Comparison of ENCODE assay signal across 18 cellular contexts in genomic region chr3:13538520-13539284, GRCh38. TPM values are rescaled to one million over a fixed set of nuclear protein-coding genes. Genes with fewer than 3 reads are reported as not detected.
A peak's percentile ranks its signal among the peaks of the same experiment; 100 is the strongest.
DNase-seq lines count a peak whose midpoint lies in the region; ATAC-seq and TF ChIP-seq lines count a peak whose summit lies in the region.
"Had no signal": no experiment of that assay in that cellular context is flagged by ENCODE, and none has a peak within 500 bp of the region (broad histone marks: within the 10 kb centered on the region; RNA-seq: fewer than 3 reads in every experiment).

No MANE protein-coding gene starts in this region.

- peaks cover 12% of the 10 kb centered on the region for H3K4me1 Mint-ChIP-seq in endodermal cell
- H3K4me1 Mint-ChIP-seq in osteocyte (ENCODE audit: unreplicated experiment): peaks cover 90% of the 10 kb centered on the region
- peaks cover 6% of the 10 kb centered on the region for H3K4me1 Mint-ChIP-seq in activated T-helper 2 cell treated with anti-CD3 and anti-CD28 coated beads, Interferon-gamma antibody, Interleukin-2, Interleukin-4, amounts not matched to agents 10 μg/mL and 5 μg/mL and 100 μg/mL, durations not matched to agents 14 hours and 24 hours and 36 hours (ENCODE audit: low read depth)

- H3K4me3 ChIP-seq in AG04450 (ENCODE audit: low read depth, low read length): no peak overlapping the region
- H3K4me3 ChIP-seq in MG63: no peak overlapping the region
- no peak overlapping the region for H3K4me3 ChIP-seq in endodermal cell (ENCODE audit: low read length)
- H3K4me3 ChIP-seq: cardiac muscle cell had no signal

- no peaks in the 10 kb centered on the region for H3K4me1 ChIP-seq in endodermal cell (ENCODE audit: control insufficient read depth, insufficient read depth, low read length)

- no peak overlapping the region for H3K9ac ChIP-seq in endodermal cell (ENCODE audit: extremely low read depth, low read length, poor library complexity, severe bottlenecking)

- H3K36me3 ChIP-seq in MG63 (no peaks in the 10 kb centered on the region), endodermal cell (ENCODE audit: control insufficient read depth, insufficient read depth, low read length) (no peaks in the 10 kb centered on the region)
- H3K36me3 ChIP-seq: cardiac muscle cell had no signal

- DNase-seq in AG04450 (ENCODE audit: low read depth, low spot score) (no peak), MG63 (peak; percentile 43), endodermal cell (no peak), osteocyte (ENCODE audit: extremely low spot score, unreplicated experiment) (no peak), SIG-M5 (lab: John Stamatoyannopoulos, UW) (no peak), activated gamma-delta T cell (lab: John Stamatoyannopoulos, UW) (no peak)
- DNase-seq in activated T-helper 2 cell treated with anti-CD3 and anti-CD28 coated beads, Interferon-gamma antibody, Interleukin-2, Interleukin-4, amounts not matched to agents 10 μg/mL and 5 μg/mL and 100 μg/mL, durations not matched to agents 14 hours and 24 hours and 36 hours (ENCODE audit: low spot score): no peak
- DNase-seq: activated CD4-positive, alpha-beta T cell treated with anti-CD3 and anti-CD28 coated beads for 1 hour; activated CD8-positive, alpha-beta memory T cell treated with anti-CD3 and anti-CD28 coated beads, Interleukin-2, amount 50 U/mL, for 4 hours; activated naive CD4-positive, alpha-beta T cell treated with anti-CD3 and anti-CD28 coated beads for 36 hours; NCI-H1105 treated with DMSO at 0.1 percent for 48 hours; NCI-H82; RPMI8226; stimulated activated naive CD8-positive, alpha-beta T cell treated with anti-CD3 and anti-CD28 coated beads, Interleukin-15, Interleukin-2, amounts not matched to agents 100 U/mL and 50 U/mL, for 24 hours; T-helper 2 cell had no signal

- intact Hi-C loops in activated T-helper 2 cell treated with anti-CD3 and anti-CD28 coated beads, Interferon-gamma antibody, Interleukin-2, Interleukin-4, amounts not matched to agents 10 μg/mL and 5 μg/mL and 100 μg/mL, durations not matched to agents 14 hours and 24 hours and 36 hours (cut with micrococcal nuclease): no loop called here

- H3K27me3 ChIP-seq in AG04450 (ENCODE audit: control insufficient read depth, insufficient read depth, low read length) (no peaks in the 10 kb centered on the region), MG63 (no peaks in the 10 kb centered on the region), endodermal cell (ENCODE audit: control insufficient read depth, insufficient read depth, low read length, poor library complexity, severe bottlenecking) (no peaks in the 10 kb centered on the region)
- H3K27me3 ChIP-seq: cardiac muscle cell had no signal

- peak overlapping the region; percentile 61 for H3K27ac ChIP-seq in AG04450 (ENCODE audit: low read depth, low read length)
- H3K27ac ChIP-seq in endodermal cell (ENCODE audit: low read depth, low read length): no peak overlapping the region
- H3K27ac ChIP-seq: cardiac muscle cell, HL-60 had no signal

- H3K27ac Mint-ChIP-seq in endodermal cell: peak overlapping the region; percentile 72
- peak overlapping the region; percentile 97 for H3K27ac Mint-ChIP-seq in osteocyte (ENCODE audit: unreplicated experiment)
- H3K27ac Mint-ChIP-seq in activated T-helper 2 cell treated with anti-CD3 and anti-CD28 coated beads, Interferon-gamma antibody, Interleukin-2, Interleukin-4, amounts not matched to agents 10 μg/mL and 5 μg/mL and 100 μg/mL, durations not matched to agents 14 hours and 24 hours and 36 hours: no peak overlapping the region
- H3K27ac Mint-ChIP-seq: activated naive CD4-positive, alpha-beta T cell treated with anti-CD3 and anti-CD28 coated beads for 36 hours had no signal

- peaks cover 3% of the 10 kb centered on the region for H3K9me3 Mint-ChIP-seq in endodermal cell
- no peaks in the 10 kb centered on the region for H3K9me3 Mint-ChIP-seq in osteocyte (ENCODE audit: unreplicated experiment)
- H3K9me3 Mint-ChIP-seq in activated T-helper 2 cell treated with anti-CD3 and anti-CD28 coated beads, Interferon-gamma antibody, Interleukin-2, Interleukin-4, amounts not matched to agents 10 μg/mL and 5 μg/mL and 100 μg/mL, durations not matched to agents 14 hours and 24 hours and 36 hours: peaks cover 3% of the 10 kb centered on the region

- H3K4me3 Mint-ChIP-seq in endodermal cell (no peak overlapping the region), osteocyte (ENCODE audit: unreplicated experiment) (no peak overlapping the region)
- no peak overlapping the region for H3K4me3 Mint-ChIP-seq in activated T-helper 2 cell treated with anti-CD3 and anti-CD28 coated beads, Interferon-gamma antibody, Interleukin-2, Interleukin-4, amounts not matched to agents 10 μg/mL and 5 μg/mL and 100 μg/mL, durations not matched to agents 14 hours and 24 hours and 36 hours (ENCODE audit: low read depth)
- H3K4me3 Mint-ChIP-seq: activated naive CD4-positive, alpha-beta T cell treated with anti-CD3 and anti-CD28 coated beads for 36 hours had no signal

- CTCF ChIA-PET in AG04450 (lab: Charles Lee): interaction anchor here (0.9 to 2.1 kb wide), 7 partner anchors 9 to 111 kb away, joined by 3 to 9 read pairs (median 3); no protein-coding TSS in a partner anchor

- peaks cover 7% of the 10 kb centered on the region for H3K27me3 Mint-ChIP-seq in endodermal cell (ENCODE audit: insufficient read depth)
- no peaks in the 10 kb centered on the region for H3K27me3 Mint-ChIP-seq in osteocyte (ENCODE audit: unreplicated experiment)
- H3K27me3 Mint-ChIP-seq in activated T-helper 2 cell treated with anti-CD3 and anti-CD28 coated beads, Interferon-gamma antibody, Interleukin-2, Interleukin-4, amounts not matched to agents 10 μg/mL and 5 μg/mL and 100 μg/mL, durations not matched to agents 14 hours and 24 hours and 36 hours (ENCODE audit: low read depth): peaks cover 8% of the 10 kb centered on the region

- H3K9me3 ChIP-seq in AG04450 (ENCODE audit: control insufficient read depth, insufficient read depth, low read length) (peaks cover 25% of the 10 kb centered on the region), MG63 (0 out of 2 replicates have a peak, but pooled peaks cover 2% of the 10 kb centered on the region), endodermal cell (ENCODE audit: control insufficient read depth, low read length) (peaks cover 5% of the 10 kb centered on the region)

- no peak for TF ChIP-seq CTCF in AG04450 (IDR thresholded peaks at IDR 0.05; ENCODE audit: low read depth, low read length)
- TF ChIP-seq CTCF in endodermal cell (conservative IDR thresholded peaks at IDR 0.05): peak; percentile 35
- TF ChIP-seq CTCF in osteocyte (IDR thresholded peaks at IDR 0.05): no peak

- H3K36me3 Mint-ChIP-seq in endodermal cell (ENCODE audit: low read depth) (no peaks in the 10 kb centered on the region), osteocyte (ENCODE audit: unreplicated experiment) (peaks cover 3% of the 10 kb centered on the region)
- H3K36me3 Mint-ChIP-seq in activated T-helper 2 cell treated with anti-CD3 and anti-CD28 coated beads, Interferon-gamma antibody, Interleukin-2, Interleukin-4, amounts not matched to agents 10 μg/mL and 5 μg/mL and 100 μg/mL, durations not matched to agents 14 hours and 24 hours and 36 hours (ENCODE audit: low read depth): no peaks in the 10 kb centered on the region

- WGBS in endodermal cell (ENCODE audit: insufficient coverage in 1 of 2, insufficient read length in 1 of 2), 2 experiments: 83 to 86% methylated on average over 8 of the region's 9 CpGs

- ATAC-seq in GM18498 (IDR thresholded peaks at IDR 0.05; ENCODE audit: unreplicated experiment): no peak
- ATAC-seq: stimulated activated naive CD8-positive, alpha-beta T cell treated with anti-CD3 and anti-CD28 coated beads, Interleukin-15, Interleukin-2, amounts not matched to agents 100 U/mL and 50 U/mL, for 24 hours had no signal

- POLR2A ChIA-PET in AG04450 (lab: Yijun Ruan, JAX): interaction anchor here (0.5 kb wide), 1 partner anchor 1547 kb away, joined by 3 read pairs; no protein-coding TSS in a partner anchor

RNA-seq across cellular contexts. Expression of gene FBLN2, which starts 10.2 kb away (rescaled TPM):
- polyA plus RNA-seq in AG04450 (2011; rRNA removed): 15.5 and 23.9 TPM in 2 replicates
- 8.4 and 10.4 TPM in 2 replicates for polyA minus RNA-seq in AG04450 (2011; rRNA and poly(A)+ RNA removed)
- total RNA-seq in MG63 (2014; rRNA removed; shearing (Covaris generic); ENCODE audit: low replicate concordance): 33.6 and 59.9 TPM in 2 replicates
- total RNA-seq in endodermal cell (100 to 1,000 TPM in 1 of 2 donors, 10 to 100 TPM in 1; 86.1 to 136 TPM), osteocyte (215 and 251 TPM in 2 replicates)
- polyA plus RNA-seq in endodermal cell (2013, experiment 1 of 2): 68.2 TPM
- 78.4 TPM for polyA plus RNA-seq in endodermal cell (2013, experiment 2 of 2)
- not detected in 2 replicates for total RNA-seq in activated T-helper 2 cell treated with anti-CD3 and anti-CD28 coated beads, Interferon-gamma antibody, Interleukin-2, Interleukin-4, amounts not matched to agents 10 μg/mL and 5 μg/mL and 100 μg/mL, durations not matched to agents 14 hours and 24 hours and 36 hours
- total RNA-seq: activated naive CD4-positive, alpha-beta T cell treated with anti-CD3 and anti-CD28 coated beads for 36 hours had no signal

RNA-seq across cellular contexts. Expression of gene HDAC11, which starts 58.6 kb away (rescaled TPM):
- 7.1 and 7.5 TPM in 2 replicates for polyA plus RNA-seq in AG04450 (2011; rRNA removed)
- 10.5 and 13.6 TPM in 2 replicates for polyA minus RNA-seq in AG04450 (2011; rRNA and poly(A)+ RNA removed)
- total RNA-seq in MG63 (2014; rRNA removed; shearing (Covaris generic); ENCODE audit: low replicate concordance): 13.4 and 40.4 TPM in 2 replicates
- total RNA-seq in endodermal cell: 10 to 100 TPM; 17.0 to 17.1 TPM
- 14.4 TPM for polyA plus RNA-seq in endodermal cell (2013, experiment 1 of 2)
- 16.7 TPM for polyA plus RNA-seq in endodermal cell (2013, experiment 2 of 2)
- total RNA-seq in osteocyte: 11.9 and 13.7 TPM in 2 replicates
- 1.7 and 2.6 TPM in 2 replicates for total RNA-seq in activated T-helper 2 cell treated with anti-CD3 and anti-CD28 coated beads, Interferon-gamma antibody, Interleukin-2, Interleukin-4, amounts not matched to agents 10 μg/mL and 5 μg/mL and 100 μg/mL, durations not matched to agents 14 hours and 24 hours and 36 hours

Comparison
In these comparisons a context has a peak if more than half of its experiments do, and no peak if none do; other contexts are left out.
1. RNA of gene FBLN2, which starts 10.2 kb away (total RNA-seq): 215 to 251 TPM in osteocyte, 86.1 to 136 TPM in endodermal cell and 33.6 to 59.9 TPM in MG63; not detected in activated T-helper 2 cell treated with anti-CD3 and anti-CD28 coated beads, Interferon-gamma antibody, Interleukin-2, Interleukin-4, amounts not matched to agents 10 μg/mL and 5 μg/mL and 100 μg/mL, durations not matched to agents 14 hours and 24 hours and 36 hours; every median in the first group is over 10 times any median in the second.